Comparison of ENCODE assay signal across 22 cellular contexts in genomic region chr14:91727121-91727520, GRCh38. TPM values are rescaled to one million over a fixed set of nuclear protein-coding genes. Genes with fewer than 3 reads are reported as not detected.
DNase-seq lines count a peak whose midpoint lies in the region; TF ChIP-seq lines count a peak whose summit lies in the region.
"Had no signal": no experiment of that assay in that cellular context is flagged by ENCODE, and none has a peak within 500 bp of the region (broad histone marks: within the 10 kb centered on the region; RNA-seq: fewer than 3 reads in every experiment).

No MANE protein-coding gene starts in this region.

- H3K4me1 ChIP-seq in skeletal muscle satellite cell (ENCODE audit: control insufficient read depth, insufficient read depth, low read length) (peaks cover 19% of the 10 kb centered on the region), SJCRH30 (no peaks in the 10 kb centered on the region)

- DNase-seq in AG10803 (ENCODE audit: low read depth), result peak; percentile 64
- DNase-seq in HCEC 1CT, result peak; percentile 70
- peak; percentile 43 for DNase-seq in fibroblast of peridontal ligament (ENCODE audit: extremely low read depth)
- no peak for DNase-seq in SJCRH30
- DNase-seq in KG1 (lab: John Stamatoyannopoulos, UW), result no peak
- no peak for DNase-seq in NCI-H1105 (lab: John Stamatoyannopoulos, UW)
- no peak for DNase-seq in NCI-H510A (lab: John Stamatoyannopoulos, UW)
- DNase-seq: GDM1, GOT3, Kasumi-1, MM.1S, NCI-H1048, NCI-H1436, NCI-H187 treated with DMSO at 0.1 percent for 48 hours, NCI-H2107, NCI-H446 treated with DMSO at 0.1 percent for 48 hours, SHP77 treated with DMSO at 0.1 percent for 48 hours, SK-N-SH had no signal

- H3K36me3 ChIP-seq in skeletal muscle satellite cell (ENCODE audit: insufficient read depth, low read length) (no peaks in the 10 kb centered on the region), SJCRH30 (no peaks in the 10 kb centered on the region)

- no peak for TF ChIP-seq CTCF in AG10803 (conservative IDR thresholded peaks at IDR 0.05; ENCODE audit: low read length)

- H3K4me3 ChIP-seq in AG10803 (ENCODE audit: low read length) (no peak overlapping the region), skeletal muscle satellite cell (ENCODE audit: low read length) (no peak overlapping the region), SJCRH30 (no peak overlapping the region)

- no peak overlapping the region for H3K9ac ChIP-seq in skeletal muscle satellite cell (ENCODE audit: low read depth, low read length)
- H3K9ac ChIP-seq: SK-N-SH had no signal

- H3K27me3 ChIP-seq in skeletal muscle satellite cell (ENCODE audit: control insufficient read depth, insufficient read depth, low read length), result peaks cover 3% of the 10 kb centered on the region
- no peaks in the 10 kb centered on the region for H3K27me3 ChIP-seq in SJCRH30

- H3K9me3 ChIP-seq in skeletal muscle satellite cell (replicated peaks; ENCODE audit: low read length) (no peaks in the 10 kb centered on the region), SJCRH30 (replicated peaks) (no peaks in the 10 kb centered on the region)
- H3K9me3 ChIP-seq: SK-N-SH had no signal

- H3K27ac ChIP-seq in SJCRH30, result no peak overlapping the region
- H3K27ac ChIP-seq: RWPE1 had no signal

- peak overlapping the region; percentile 0 for H3K4me2 ChIP-seq in skeletal muscle satellite cell (ENCODE audit: low read length)
- H3K4me2 ChIP-seq: SK-N-SH had no signal

RNA-seq across cellular contexts. Expression of gene CATSPERB, which starts 4.8 kb away (rescaled TPM):
- not detected in 2 replicates for total RNA-seq in skeletal muscle satellite cell (2012; rRNA removed)
- total RNA-seq in SJCRH30 (2014; rRNA removed; shearing (Covaris generic)), result not detected in 2 replicates
- total RNA-seq: A673, Daoy had no signal

Comparison
In these comparisons a context has a peak if more than half of its experiments do, and no peak if none do; other contexts are left out.
1. DNase-seq: peak in AG10803 (single experiment), HCEC 1CT (single experiment) and fibroblast of peridontal ligament (single experiment); none in SJCRH30 (0 of 2), KG1 (single experiment), NCI-H1105 (single experiment) and NCI-H510A (single experiment).